ENCODE assay signal across 23 cellular contexts in genomic region chr2:25416674-25417073, GRCh38.
DNase-seq lines count a peak whose midpoint lies in the region; ATAC-seq, FAIRE-seq and TF ChIP-seq lines count a peak whose summit lies in the region.
"Had no signal": no experiment of that assay in that cellular context is flagged by ENCODE, and none has a peak within 500 bp of the region (broad histone marks: within the 10 kb centered on the region; RNA-seq: fewer than 3 reads in every experiment).

No MANE protein-coding gene starts in this region.

- H3K27ac ChIP-seq in BLaER1 treated with 17β-estradiol and CSF1 and Interleukin-3, amounts not matched to agents 10 nM and 100 nM, result no peak overlapping the region
- peak overlapping the region; percentile 91 for H3K27ac ChIP-seq in SU-DHL-6 (ENCODE audit: low read depth, low read length)
- H3K27ac ChIP-seq in pancreas, result no peak overlapping the region
- H3K27ac ChIP-seq in gastrocnemius medialis, result no peak overlapping the region

- no peak for FAIRE-seq in pancreas (lab: Jason Lieb, UNC)
- FAIRE-seq: A204.1 had no signal

- TF ChIP-seq POLR2A in gastrocnemius medialis (IDR thresholded peaks at IDR 0.05), result no peak

- H3K4me3 Mint-ChIP-seq in memory B cell, result peak overlapping the region; percentile 61
- H3K4me3 Mint-ChIP-seq: CD14-positive monocyte, GM23338, H9, HFFc6 had no signal

- peak overlapping the region in 6 of 11 experiments; percentile 1 to 43 (median 30); a peak in 6 of 22 replicates for H3K4me2 ChIP-seq in BLaER1 treated with 17β-estradiol and CSF1 and Interleukin-3, amounts not matched to agents 10 nM and 100 nM
- H3K4me2 ChIP-seq in SU-DHL-6 (ENCODE audit: low read depth, low read length, poor library complexity, severe bottlenecking), result no peak overlapping the region
- H3K4me2 ChIP-seq: GM23338, SK-N-SH had no signal

- peaks cover 3% of the 10 kb centered on the region for H3K36me3 Mint-ChIP-seq in memory B cell

- H3K4me3 ChIP-seq in BLaER1 treated with 17β-estradiol and CSF1 and Interleukin-3, amounts not matched to agents 10 nM and 100 nM, result no peak overlapping the region
- H3K4me3 ChIP-seq in SU-DHL-6 (ENCODE audit: insufficient read depth, low read length, poor library complexity, severe bottlenecking) (no peak overlapping the region), pancreas (no peak overlapping the region), gastrocnemius medialis (no peak overlapping the region)
- H3K4me3 ChIP-seq: GM23338 had no signal

- H3K27ac Mint-ChIP-seq in memory B cell, result peak overlapping the region; percentile 100
- H3K27ac Mint-ChIP-seq: GM23338, H9, HFFc6 had no signal

- DNase-seq in memory B cell (ENCODE audit: low spot score in 2 of 2) (no peak), NCI-H1092 (lab: John Stamatoyannopoulos, UW) (no peak), DMS 273 (lab: John Stamatoyannopoulos, UW; ENCODE audit: unreplicated experiment) (no peak), pancreas (no peak), gastrocnemius medialis (no peak)
- DNase-seq: AML-193, Calu3, H9, HFFc6, Karpas-422, NCI-H1105, NCI-H1436 treated with DMSO at 0.1 percent for 48 hours, NCI-H187 treated with DMSO at 0.1 percent for 48 hours, NCI-H2171 treated with DMSO at 0.1 percent for 48 hours, NCI-H524, NCI-H748 treated with DMSO at 0.1 percent for 48 hours, PC-3, SK-N-SH had no signal

- H3K27me3 ChIP-seq in BLaER1 treated with 17β-estradiol and CSF1 and Interleukin-3, amounts not matched to agents 10 nM and 100 nM, result no peaks in the 10 kb centered on the region
- no peaks in the 10 kb centered on the region for H3K27me3 ChIP-seq in SU-DHL-6 (ENCODE audit: low read length)
- no peaks in the 10 kb centered on the region for H3K27me3 ChIP-seq in pancreas
- no peaks in the 10 kb centered on the region for H3K27me3 ChIP-seq in gastrocnemius medialis

- TF ChIP-seq CTCF in SU-DHL-6 (IDR thresholded peaks at IDR 0.05; ENCODE audit: insufficient read depth, low read length, poor library complexity, severe bottlenecking), result no peak
- TF ChIP-seq CTCF in pancreas (IDR thresholded peaks at IDR 0.05), result no peak
- TF ChIP-seq CTCF in gastrocnemius medialis (IDR thresholded peaks at IDR 0.05 in 4 of 5, conservative IDR thresholded peaks at IDR 0.05 in 1 of 5), result no peak

- H3K9me3 ChIP-seq in BLaER1 treated with 17β-estradiol and CSF1 and Interleukin-3, amounts not matched to agents 10 nM and 100 nM (replicated peaks in 1 of 11), result peaks cover 8 to 46% (median 23%) of the 10 kb centered on the region in 11 experiments
- no peaks in the 10 kb centered on the region for H3K9me3 ChIP-seq in SU-DHL-6 (ENCODE audit: insufficient read depth, low read length)
- no peaks in the 10 kb centered on the region for H3K9me3 ChIP-seq in pancreas
- H3K9me3 ChIP-seq in gastrocnemius medialis, result no peaks in the 10 kb centered on the region
- H3K9me3 ChIP-seq: SK-N-SH had no signal

- H3K4me1 ChIP-seq in BLaER1 treated with 17β-estradiol and CSF1 and Interleukin-3, amounts not matched to agents 10 nM and 100 nM, result peaks cover 28 to 43% (median 32%) of the 10 kb centered on the region in 10 experiments
- H3K4me1 ChIP-seq in pancreas (peaks cover 0 to 7% (median 2%) of the 10 kb centered on the region in 3 donors), gastrocnemius medialis (peaks cover 0 to 4% of the 10 kb centered on the region in 2 donors)

- peaks cover 0 to 20% (median 13%) of the 10 kb centered on the region in 11 experiments; a peak in 15 of 22 replicates for H3K36me3 ChIP-seq in BLaER1 treated with 17β-estradiol and CSF1 and Interleukin-3, amounts not matched to agents 10 nM and 100 nM
- H3K36me3 ChIP-seq in SU-DHL-6 (ENCODE audit: low read length) (no peaks in the 10 kb centered on the region), pancreas (no peaks in the 10 kb centered on the region), gastrocnemius medialis (no peaks in the 10 kb centered on the region)

- H3K4me1 Mint-ChIP-seq in memory B cell, result peaks cover 49% of the 10 kb centered on the region

- H2AFZ ChIP-seq in SU-DHL-6 (ENCODE audit: low read depth, low read length, severe bottlenecking), result no peak overlapping the region
- H2AFZ ChIP-seq: GM23338 had no signal

- 86 to 93% methylated on average over 3 of the region's 3 CpGs for WGBS in pancreas, 2 donors

- peaks cover 50% of the 10 kb centered on the region for H3F3A ChIP-seq in SU-DHL-6 (ENCODE audit: insufficient read depth)

- no peaks in the 10 kb centered on the region for H4K20me1 ChIP-seq in BLaER1 treated with 17β-estradiol and CSF1 and Interleukin-3, amounts not matched to agents 10 nM and 100 nM
- no peaks in the 10 kb centered on the region for H4K20me1 ChIP-seq in SU-DHL-6 (ENCODE audit: low read depth, low read length)

- H3K27me3 Mint-ChIP-seq in memory B cell, result no peaks in the 10 kb centered on the region

- no peaks in the 10 kb centered on the region for H3K9me2 ChIP-seq in SU-DHL-6 (replicated peaks; ENCODE audit: insufficient read depth, low read length)
- H3K9me2 ChIP-seq: SK-N-SH had no signal

- H3K79me2 ChIP-seq in SU-DHL-6 (ENCODE audit: insufficient read depth, low read length), result no peaks in the 10 kb centered on the region

- intact Hi-C loops in pancreas (cut with DNase I) (no loop called here), gastrocnemius medialis (cut with DNase I; ENCODE audit: low total_unique reads) (no loop called here)

- peaks cover 4% of the 10 kb centered on the region for H3K9me3 Mint-ChIP-seq in memory B cell
- H3K9me3 Mint-ChIP-seq: GM23338, H9 had no signal

- in situ Hi-C loops in gastrocnemius medialis (cut with MboI; ENCODE audit: low sequenced_read_pairs in 4 of 4), result no loop called here

- H3K9ac ChIP-seq in BLaER1 treated with 17β-estradiol and CSF1 and Interleukin-3, amounts not matched to agents 10 nM and 100 nM, result no peak overlapping the region
- no peak overlapping the region for H3K9ac ChIP-seq in SU-DHL-6 (ENCODE audit: low read length)
- H3K9ac ChIP-seq: SK-N-SH had no signal

- ATAC-seq in memory B cell (ENCODE audit: low read depth) (no peak), pancreas (no peak), gastrocnemius medialis (no peak)
- ATAC-seq: GM23338, PC-3 had no signal
